In genomic region chr4:104508224-104508623, GRCh38 we compare ENCODE assay signal across 9 cellular contexts. TPM values are rescaled to one million over a fixed set of nuclear protein-coding genes. Genes with fewer than 3 reads are reported as not detected.
"Had no signal": no experiment of that assay in that cellular context is flagged by ENCODE, and none has a peak within 500 bp of the region (broad histone marks: within the 10 kb centered on the region; RNA-seq: fewer than 3 reads in every experiment).

No MANE protein-coding gene starts in this region.

- H3K36me3 ChIP-seq: HAP-1 had no signal

- FAIRE-seq: K562 had no signal

- DNase-seq: GM23248, GOT3, H7, HFFc6, IMR-90 had no signal

- H3K4me1 ChIP-seq: HAP-1 had no signal

- ATAC-seq: HCT116, K562 had no signal

- H2AFZ ChIP-seq: GM23248 had no signal

- H3K4me3 ChIP-seq: GM23248, HAP-1, K562 had no signal

- H3K9me3 ChIP-seq: HAP-1 had no signal

- H3K9ac ChIP-seq: GM23248 had no signal

- H3K27ac ChIP-seq: GM23248, HL-60 had no signal

RNA-seq across cellular contexts. Expression of gene CXXC4, which starts 13.5 kb away (rescaled TPM):
- total RNA-seq: GM23248, HFFc6, IMR-90, K562 had no signal
- polyA plus RNA-seq: GM23248, IMR-90, K562 had no signal
